1 cellular context compared by ENCODE assay signal in the genomic region with DNA sequence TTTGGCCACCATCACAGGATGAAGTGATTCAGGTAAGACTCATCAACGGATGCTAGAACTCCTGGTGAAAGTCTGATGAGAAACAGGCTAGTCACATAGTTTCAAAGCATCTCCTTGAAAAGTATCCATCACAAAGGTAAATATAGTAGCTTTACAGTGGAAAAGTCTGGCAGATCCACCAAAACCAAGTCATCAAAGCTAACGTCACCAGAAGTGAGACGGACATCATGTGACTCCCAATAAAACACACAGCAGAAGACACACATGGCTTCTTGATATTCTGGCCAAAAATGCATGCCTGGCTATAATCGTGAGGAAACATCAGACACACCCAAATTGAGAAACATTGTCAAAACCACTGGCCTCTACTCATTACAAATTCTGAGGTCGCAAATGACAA.
TF ChIP-seq lines count a peak whose summit lies in the region.

No MANE protein-coding gene starts in this region.

TF ChIP-seq in SK-N-SH treated with all-trans-retinoic acid at 6 μM for 48 hours, 23 proteins besides CTCF, POLR2A, EP300 and RAD21 (continued from another document):
- TF ChIP-seq TSHZ2 (CRISPR knock-in tag; IDR thresholded peaks at IDR 0.05) = no peak
